Comparison of ENCODE assay signal across 26 cellular contexts in the genomic region with DNA sequence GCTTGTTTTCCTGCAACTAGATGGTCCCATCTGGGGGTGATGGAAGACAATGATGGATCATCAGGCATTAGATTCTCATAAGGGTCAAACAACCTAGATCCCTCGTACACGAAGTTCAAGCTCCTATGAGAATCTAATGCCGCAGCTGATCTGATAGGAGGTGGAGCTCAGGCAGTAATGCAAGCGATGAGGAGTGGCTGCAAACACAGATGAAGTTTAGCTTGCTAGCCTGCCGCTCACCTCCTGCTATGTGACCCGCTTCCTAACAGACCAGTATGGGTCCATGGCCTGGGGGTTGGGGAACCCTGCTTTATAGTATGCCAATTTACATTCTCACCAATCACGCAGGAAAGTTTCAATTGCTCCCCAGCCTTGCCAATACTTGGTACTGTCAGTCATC. TPM values are rescaled to one million over a fixed set of nuclear protein-coding genes. Genes with fewer than 3 reads are reported as not detected.
"Had no signal": no experiment of that assay in that cellular context is flagged by ENCODE, and none has a peak within 500 bp of the region (broad histone marks: within the 10 kb centered on the region; RNA-seq: fewer than 3 reads in every experiment).

No MANE protein-coding gene starts in this region.

- ATAC-seq: effector memory CD8-positive, alpha-beta T cell; esophagus mucosa; foreskin keratinocyte; gastrocnemius medialis; gastroesophageal sphincter; heart left ventricle; heart right ventricle had no signal

- H3K27me3 ChIP-seq: colonic mucosa, esophagus muscularis mucosa, esophagus squamous epithelium, gastrocnemius medialis, gastroesophageal sphincter, heart left ventricle, heart right ventricle had no signal

- H3K4me3 ChIP-seq: colonic mucosa, coronary artery, dorsolateral prefrontal cortex, esophagus muscularis mucosa, esophagus squamous epithelium, gastrocnemius medialis, gastroesophageal sphincter, heart left ventricle, heart right ventricle had no signal

- H3K4me3 Mint-ChIP-seq: dendritic cell treated with granulocyte-macrophage colony-stimulating factor and Interleukin-4, amounts not matched to agents 40 ng/mL and 50 ng/mL, for 4 days; effector memory CD8-positive, alpha-beta T cell; endodermal cell had no signal

- H3K36me3 ChIP-seq: colonic mucosa, esophagus muscularis mucosa, esophagus squamous epithelium, gastrocnemius medialis, gastroesophageal sphincter, heart left ventricle, heart right ventricle had no signal

- H3K9me3 ChIP-seq: colonic mucosa, esophagus muscularis mucosa, esophagus squamous epithelium, gastrocnemius medialis, gastroesophageal sphincter, heart left ventricle, heart right ventricle had no signal

- H3K27me3 Mint-ChIP-seq: dendritic cell treated with granulocyte-macrophage colony-stimulating factor and Interleukin-4, amounts not matched to agents 40 ng/mL and 50 ng/mL, for 4 days had no signal

- DNase-seq: colonic mucosa; cortex of kidney; dermis blood vessel endothelial cell; dorsolateral prefrontal cortex; effector CD4-positive, alpha-beta T cell; effector CD8-positive, alpha-beta T cell; effector memory CD4-positive, alpha-beta T cell; effector memory CD8-positive, alpha-beta T cell; endodermal cell; erythroblast; esophagus squamous epithelium; foreskin fibroblast; foreskin keratinocyte; foreskin melanocyte; gastrocnemius medialis; glutamatergic neuron; head of caudate nucleus; heart left ventricle; heart right ventricle had no signal

- H3K9me3 Mint-ChIP-seq: dendritic cell treated with granulocyte-macrophage colony-stimulating factor and Interleukin-4, amounts not matched to agents 40 ng/mL and 50 ng/mL, for 4 days; effector memory CD8-positive, alpha-beta T cell had no signal

- H3K4me1 ChIP-seq: colonic mucosa, foreskin keratinocyte had no signal

- H3K27ac ChIP-seq: colonic mucosa, coronary artery, dorsolateral prefrontal cortex, epithelial cell of prostate, esophagus muscularis mucosa, esophagus squamous epithelium, foreskin keratinocyte, gastrocnemius medialis, gastroesophageal sphincter had no signal

- H3K27ac Mint-ChIP-seq: dendritic cell treated with granulocyte-macrophage colony-stimulating factor and Interleukin-4, amounts not matched to agents 40 ng/mL and 50 ng/mL, for 4 days; effector memory CD8-positive, alpha-beta T cell; endodermal cell had no signal

RNA-seq across cellular contexts. Expression of a gene that starts 37.5 kb away (rescaled TPM):
- total RNA-seq: endodermal cell, fibroblast of villous mesenchyme had no signal
